ENCODE assay signal across 21 cellular contexts in the genomic region with DNA sequence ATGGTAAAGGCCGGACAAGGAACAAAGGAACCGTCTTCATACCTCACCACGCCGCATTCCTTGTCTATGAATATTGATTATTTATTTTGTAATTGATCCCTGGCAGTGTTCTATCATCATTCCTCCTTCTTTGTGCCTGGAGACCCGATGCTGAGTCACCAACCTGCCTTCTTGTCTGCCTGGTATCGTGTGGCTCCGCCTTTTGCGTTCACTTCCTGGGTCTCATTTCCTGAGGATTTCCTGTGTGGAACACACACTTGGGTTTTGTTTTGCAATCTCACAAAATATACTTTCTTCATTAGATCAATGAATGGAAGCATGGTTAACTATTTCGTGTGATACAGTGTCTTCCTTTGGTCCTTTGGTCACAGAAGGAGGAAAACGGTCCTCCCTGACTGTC.
A peak's percentile ranks its signal among the peaks of the same experiment; 100 is the strongest.
DNase-seq lines count a peak whose midpoint lies in the region; ATAC-seq and TF ChIP-seq lines count a peak whose summit lies in the region.
"Had no signal": no experiment of that assay in that cellular context is flagged by ENCODE, and none has a peak within 500 bp of the region (broad histone marks: within the 10 kb centered on the region; RNA-seq: fewer than 3 reads in every experiment).

No MANE protein-coding gene starts in this region.

- H3K36me3 Mint-ChIP-seq in activated naive CD8-positive, alpha-beta T cell treated with anti-CD3 and anti-CD28 coated beads for 36 hours = peaks cover 12% of the 10 kb centered on the region
- H3K36me3 Mint-ChIP-seq in activated naive CD8-positive, alpha-beta T cell treated with anti-CD3 and anti-CD28 coated beads, Interleukin-2, amount 50 U/mL, for 24 hours (ENCODE audit: low read depth) = no peaks in the 10 kb centered on the region
- H3K36me3 Mint-ChIP-seq in T-cell = no peaks in the 10 kb centered on the region

- H3K27me3 ChIP-seq in vagina (no peaks in the 10 kb centered on the region), GM23248 (replicated peaks; ENCODE audit: insufficient read depth) (0 out of 2 replicates have a peak, but pooled peaks cover 3% of the 10 kb centered on the region)
- H3K27me3 ChIP-seq: right atrium auricular region had no signal

- no peak overlapping the region for H2AFZ ChIP-seq in GM23248
- H2AFZ ChIP-seq: parathyroid adenoma had no signal

- H3K79me2 ChIP-seq in GM23248 (ENCODE audit: insufficient read depth) = no peaks in the 10 kb centered on the region
- H3K79me2 ChIP-seq: parathyroid adenoma had no signal

- 78 to 79% methylated on average over 10 of the region's 10 CpGs for WGBS in GM23248 (ENCODE audit: low coverage in 1 of 2, low lambda C conversion rate in 2 of 2, missing lambda C conversion rate in 2 of 2), 2 experiments

- no peak for DNase-seq in activated naive CD8-positive, alpha-beta T cell treated with anti-CD3 and anti-CD28 coated beads for 36 hours
- DNase-seq in activated naive CD8-positive, alpha-beta T cell treated with anti-CD3 and anti-CD28 coated beads, Interleukin-2, amount 50 U/mL, for 24 hours = no peak
- peak in 3 of 34 experiments; percentile 9 to 19 (median 18) for DNase-seq in T-cell
- peak; percentile 53 for DNase-seq in coronary artery (ENCODE audit: low spot score)
- DNase-seq in vagina (ENCODE audit: extremely low spot score in 2 of 2) = peak; percentile 27 to 37
- DNase-seq in COR-L47 (lab: John Stamatoyannopoulos, UW) = no peak
- DNase-seq in NCI-H187 (lab: John Stamatoyannopoulos, UW) = no peak
- DNase-seq in GM23248 = no peak
- DNase-seq: amniotic stem cell; NCI-H1048; stimulated activated CD4-positive, alpha-beta T cell treated with anti-CD3 and anti-CD28 coated beads, Interleukin-4, amount 100 ng/mL, for 4 hours had no signal

- H3K4me1 Mint-ChIP-seq in activated naive CD8-positive, alpha-beta T cell treated with anti-CD3 and anti-CD28 coated beads for 36 hours = peaks cover 13% of the 10 kb centered on the region
- H3K4me1 Mint-ChIP-seq in activated naive CD8-positive, alpha-beta T cell treated with anti-CD3 and anti-CD28 coated beads, Interleukin-2, amount 50 U/mL, for 24 hours = peaks cover 9% of the 10 kb centered on the region
- peaks cover 18 to 29% (median 19%) of the 10 kb centered on the region in 3 donors for H3K4me1 Mint-ChIP-seq in T-cell

- no peaks in the 10 kb centered on the region for H3K9me2 ChIP-seq in GM23248 (ENCODE audit: insufficient read depth)

- ATAC-seq in activated naive CD8-positive, alpha-beta T cell treated with anti-CD3 and anti-CD28 coated beads, Interleukin-2, amount 50 U/mL, for 24 hours = no peak
- ATAC-seq in T-cell (replicated peaks in 1 of 4) = peak in 1 of 4 experiments; percentile 50
- ATAC-seq: gastroesophageal sphincter; left ventricle myocardium superior; naive thymus-derived CD8-positive, alpha-beta T cell had no signal

- no peak overlapping the region for H3K4me3 ChIP-seq in coronary artery
- H3K4me3 ChIP-seq in vagina = no peak overlapping the region
- H3K4me3 ChIP-seq in GM23248 = no peak overlapping the region
- H3K4me3 ChIP-seq: gastroesophageal sphincter, right atrium auricular region, thoracic aorta had no signal

- no peak for TF ChIP-seq POLR2A in vagina (IDR thresholded peaks at IDR 0.05)

- in situ Hi-C loops in GM23248 (cut with MboI) = loop anchor here (25.0 kb wide), 1 partner anchor 682 kb away; no protein-coding TSS in a partner anchor

- H3K27ac ChIP-seq in coronary artery = no peak overlapping the region
- no peak overlapping the region for H3K27ac ChIP-seq in vagina
- no peak overlapping the region for H3K27ac ChIP-seq in GM23248
- H3K27ac ChIP-seq: C4-2B, gastroesophageal sphincter, KMS-11, parathyroid adenoma, right atrium auricular region, thoracic aorta, VCaP had no signal

- no peak for TF ChIP-seq CTCF in coronary artery (IDR thresholded peaks at IDR 0.05)
- TF ChIP-seq CTCF in vagina (IDR thresholded peaks at IDR 0.05) = no peak

- no peaks in the 10 kb centered on the region for H3K36me3 ChIP-seq in vagina
- H3K36me3 ChIP-seq in GM23248 (ENCODE audit: low read depth) = no peaks in the 10 kb centered on the region
- H3K36me3 ChIP-seq: gastroesophageal sphincter, right atrium auricular region, thoracic aorta had no signal

- intact Hi-C loops in vagina (cut with DNase I) = no loop called here

- no peaks in the 10 kb centered on the region for H3K4me1 ChIP-seq in vagina
- H3K4me1 ChIP-seq in GM23248 (ENCODE audit: insufficient read depth) = no peaks in the 10 kb centered on the region
- H3K4me1 ChIP-seq: gastroesophageal sphincter, parathyroid adenoma, right atrium auricular region had no signal

- no peak overlapping the region for H3K4me3 Mint-ChIP-seq in activated naive CD8-positive, alpha-beta T cell treated with anti-CD3 and anti-CD28 coated beads for 36 hours
- H3K4me3 Mint-ChIP-seq in activated naive CD8-positive, alpha-beta T cell treated with anti-CD3 and anti-CD28 coated beads, Interleukin-2, amount 50 U/mL, for 24 hours = no peak overlapping the region
- H3K4me3 Mint-ChIP-seq in T-cell = peak overlapping the region in 1 of 3 donors; percentile 57

- H3K27ac Mint-ChIP-seq in activated naive CD8-positive, alpha-beta T cell treated with anti-CD3 and anti-CD28 coated beads for 36 hours = peak overlapping the region; percentile 68
- no peak overlapping the region for H3K27ac Mint-ChIP-seq in activated naive CD8-positive, alpha-beta T cell treated with anti-CD3 and anti-CD28 coated beads, Interleukin-2, amount 50 U/mL, for 24 hours
- H3K27ac Mint-ChIP-seq in T-cell = peak overlapping the region; percentile 45 to 55
- H3K27ac Mint-ChIP-seq: activated CD4-positive, alpha-beta T cell treated with anti-CD3 and anti-CD28 coated beads, Interleukin-2, amount 10 ng/mL, durations not matched to agents 24 days and 14 days had no signal

- H3K27me3 Mint-ChIP-seq in activated naive CD8-positive, alpha-beta T cell treated with anti-CD3 and anti-CD28 coated beads for 36 hours = no peaks in the 10 kb centered on the region
- H3K27me3 Mint-ChIP-seq in activated naive CD8-positive, alpha-beta T cell treated with anti-CD3 and anti-CD28 coated beads, Interleukin-2, amount 50 U/mL, for 24 hours = no peaks in the 10 kb centered on the region
- H3K27me3 Mint-ChIP-seq in T-cell = peaks cover 0 to 3% of the 10 kb centered on the region in 2 donors
- H3K27me3 Mint-ChIP-seq: activated CD4-positive, alpha-beta T cell treated with anti-CD3 and anti-CD28 coated beads, Interleukin-2, amount 10 ng/mL, durations not matched to agents 24 days and 14 days had no signal

- H3F3A ChIP-seq in GM23248 (ENCODE audit: insufficient read depth) = no peaks in the 10 kb centered on the region

- no peaks in the 10 kb centered on the region for H4K20me1 ChIP-seq in GM23248 (ENCODE audit: insufficient read depth)

- H3K4me2 ChIP-seq in GM23248 (ENCODE audit: unreplicated experiment) = no peak overlapping the region
- H3K4me2 ChIP-seq: KMS-11 had no signal

- H3K9me3 Mint-ChIP-seq in activated naive CD8-positive, alpha-beta T cell treated with anti-CD3 and anti-CD28 coated beads for 36 hours = peaks cover 16% of the 10 kb centered on the region
- H3K9me3 Mint-ChIP-seq in activated naive CD8-positive, alpha-beta T cell treated with anti-CD3 and anti-CD28 coated beads, Interleukin-2, amount 50 U/mL, for 24 hours = peaks cover 18% of the 10 kb centered on the region
- peaks cover 0 to 20% (median 8%) of the 10 kb centered on the region in 3 donors for H3K9me3 Mint-ChIP-seq in T-cell

- CTCF ChIA-PET in T-cell (lab: Charles Lee) = no interaction called here

- no peak overlapping the region for H3K9ac ChIP-seq in GM23248
- H3K9ac ChIP-seq: KMS-11, parathyroid adenoma had no signal

- no peaks in the 10 kb centered on the region for H3K9me3 ChIP-seq in vagina
- no peaks in the 10 kb centered on the region for H3K9me3 ChIP-seq in GM23248 (ENCODE audit: low read depth)
- H3K9me3 ChIP-seq: gastroesophageal sphincter, right atrium auricular region, thoracic aorta had no signal

- POLR2A ChIA-PET in T-cell (lab: Charles Lee) = no interaction called here

Comparison
In these comparisons a context has a peak if more than half of its experiments do, and no peak if none do; other contexts are left out.
1. DNase-seq: peak in coronary artery (single experiment) and vagina (2 of 2); none in activated naive CD8-positive, alpha-beta T cell treated with anti-CD3 and anti-CD28 coated beads for 36 hours (single experiment), activated naive CD8-positive, alpha-beta T cell treated with anti-CD3 and anti-CD28 coated beads, Interleukin-2, amount 50 U/mL, for 24 hours (single experiment), COR-L47 (single experiment), NCI-H187 (0 of 2) and GM23248 (single experiment).